In the genomic region with DNA sequence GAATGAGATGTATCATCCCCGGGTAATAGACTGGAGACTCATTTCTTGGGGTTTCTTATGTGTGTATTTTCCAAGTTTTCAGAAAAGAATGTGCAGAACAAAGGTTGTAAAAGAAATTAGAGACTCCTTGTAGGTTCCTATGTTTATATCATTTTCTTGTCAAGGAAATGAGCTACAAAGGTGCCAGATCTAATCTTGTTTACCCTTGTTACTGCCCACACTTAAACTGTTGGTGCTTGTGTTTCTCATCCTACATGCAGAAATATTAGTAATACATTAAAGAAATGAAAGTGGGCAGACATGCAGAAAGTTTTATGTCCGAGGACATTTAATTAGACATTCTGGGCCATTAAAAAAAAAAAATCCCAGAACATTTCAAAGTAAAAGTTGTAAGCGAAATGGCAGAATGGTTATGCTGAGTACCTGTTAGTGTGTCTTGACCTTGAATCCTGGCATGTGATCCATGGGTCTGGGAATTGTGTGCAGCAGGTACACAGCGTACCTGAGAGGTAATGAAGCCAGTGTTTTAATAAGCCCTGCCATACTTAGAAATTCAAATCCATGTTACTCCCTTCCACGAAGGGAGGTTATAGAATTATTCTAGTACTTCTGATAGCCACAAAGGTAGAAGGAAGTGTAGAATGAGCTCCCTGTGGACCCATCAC, we compare ENCODE assay signal across 20 cellular contexts.
"Had no signal": no experiment of that assay in that cellular context is flagged by ENCODE, and none has a peak within 500 bp of the region (broad histone marks: within the 10 kb centered on the region; RNA-seq: fewer than 3 reads in every experiment).

No MANE protein-coding gene starts in this region.

- H3K9me3 ChIP-seq: SK-N-SH had no signal

- H3K4me2 ChIP-seq: SK-N-SH had no signal

- DNase-seq: KBM-7, MM.1S, NCI-H1092 treated with DMSO at 0.1 percent for 48 hours, NCI-H1436, NCI-H187, NCI-H2029, NCI-H2081 treated with DMSO at 0.1 percent for 48 hours, NCI-H2171, NCI-H226, NCI-H446, NCI-H510A, NCI-H524 treated with DMSO at 0.1 percent for 48 hours, NCI-H69, NCI-H774, PC-3, SHP77, SK-N-SH had no signal

- ATAC-seq: Panc1, PC-3 had no signal

- H3K27ac ChIP-seq: HL-60, RWPE1 had no signal

- H3K9ac ChIP-seq: SK-N-SH had no signal
